In the genomic region with DNA sequence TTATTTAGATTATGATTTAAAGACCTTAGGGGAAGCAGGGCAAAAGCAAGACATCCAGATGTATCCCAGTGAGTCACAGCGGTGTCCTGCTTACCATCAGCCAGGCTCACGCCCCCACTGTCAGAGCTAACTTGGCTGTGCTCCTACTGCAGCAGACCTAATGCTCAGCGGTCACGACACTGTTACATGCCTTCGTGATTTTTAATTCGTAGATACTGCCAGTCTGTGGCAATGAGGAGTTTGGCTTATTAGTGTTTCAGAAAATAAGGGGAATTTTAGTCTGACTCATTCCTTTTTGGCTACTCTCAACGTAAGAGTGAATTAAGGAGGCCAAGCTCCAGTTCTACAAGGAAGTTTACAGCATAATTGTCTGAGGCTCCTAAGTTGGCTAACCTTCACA, we compare ENCODE assay signal across 11 cellular contexts. TPM values are rescaled to one million over a fixed set of nuclear protein-coding genes. Genes with fewer than 3 reads are reported as not detected.
A peak's percentile ranks its signal among the peaks of the same experiment; 100 is the strongest.
DNase-seq lines count a peak whose midpoint lies in the region; ATAC-seq and TF ChIP-seq lines count a peak whose summit lies in the region.
"Had no signal": no experiment of that assay in that cellular context is flagged by ENCODE, and none has a peak within 500 bp of the region (broad histone marks: within the 10 kb centered on the region; RNA-seq: fewer than 3 reads in every experiment).

No MANE protein-coding gene starts in this region.

- H3K4ac ChIP-seq in H9 (ENCODE audit: low read depth, low read length): no peak overlapping the region

- no peak overlapping the region for H3K27ac Mint-ChIP-seq in H9
- no peak overlapping the region for H3K27ac Mint-ChIP-seq in activated CD4-positive, alpha-beta T cell treated with anti-CD3 and anti-CD28 coated beads, Interleukin-2, amount 10 ng/mL, durations not matched to agents 7 days and 5 days

- WGBS in heart left ventricle, 4 donors: 24 to 46% (median 29%) methylated on average over 7 of the region's 7 CpGs
- WGBS in smooth muscle cell (ENCODE audit: low lambda C conversion rate): 12% methylated on average over 7 of the region's 7 CpGs
- no CpG with 5 or more reads among the region's 7 CpGs for WGBS in H9 (ENCODE audit: extremely low coverage, insufficient read length, low lambda C conversion rate)

- POLR2A ChIA-PET in activated CD4-positive, alpha-beta T cell treated with anti-CD3 and anti-CD28 coated beads, Interleukin-2, amount 10 ng/mL, durations not matched to agents 7 days and 5 days (lab: Charles Lee): no interaction called here

- no peak overlapping the region for H2BK5ac ChIP-seq in H9 (ENCODE audit: insufficient read length, low read length)

- no peak overlapping the region for H3K4me3 Mint-ChIP-seq in H9
- H3K4me3 Mint-ChIP-seq in activated CD4-positive, alpha-beta T cell treated with anti-CD3 and anti-CD28 coated beads, Interleukin-2, amount 10 ng/mL, durations not matched to agents 7 days and 5 days: no peak overlapping the region
- H3K4me3 Mint-ChIP-seq: neural crest cell had no signal

- H3K23ac ChIP-seq in H9 (ENCODE audit: insufficient read length, low read depth, low read length): no peak overlapping the region

- TF ChIP-seq CTCF in heart left ventricle (IDR thresholded peaks at IDR 0.05) (no peak), smooth muscle cell (IDR thresholded peaks at IDR 0.05; ENCODE audit: borderline replicate concordance, insufficient read depth, poor library complexity, severe bottlenecking) (no peak), H9 (conservative IDR thresholded peaks at IDR 0.05) (no peak)

- H2BK120ac ChIP-seq in H9 (ENCODE audit: low read depth, low read length, poor library complexity, severe bottlenecking): no peak overlapping the region

- CTCF ChIA-PET in activated CD4-positive, alpha-beta T cell treated with anti-CD3 and anti-CD28 coated beads, Interleukin-2, amount 10 ng/mL, durations not matched to agents 7 days and 5 days (lab: Charles Lee): no interaction called here

- peak; percentile 73 to 100 (median 92) for ATAC-seq in heart left ventricle
- ATAC-seq: activated CD4-positive, CD25-positive, alpha-beta regulatory T cell treated with anti-CD3 and anti-CD28 coated beads, Interleukin-2, amount 50 U/mL, for 24 hours had no signal

- H2AK5ac ChIP-seq in H9 (ENCODE audit: insufficient read length, low read length): no peak overlapping the region

- H3K18ac ChIP-seq in H9 (ENCODE audit: insufficient read length, low read depth, low read length): no peak overlapping the region

- H3K27ac ChIP-seq in heart left ventricle (peak overlapping the region in 2 of 12 donors; percentile 28), smooth muscle cell (ENCODE audit: low read depth) (peak overlapping the region; percentile 77), H9 (ENCODE audit: insufficient read length, low read depth, low read length) (no peak overlapping the region)

- H3K27me3 ChIP-seq in adipocyte (replicated peaks; ENCODE audit: control insufficient read depth, insufficient read depth, low read length) (no peaks in the 10 kb centered on the region), heart left ventricle (no peaks in the 10 kb centered on the region), smooth muscle cell (ENCODE audit: low read depth) (peaks cover 4% of the 10 kb centered on the region), H9 (ENCODE audit: insufficient read depth, low read length) (no peaks in the 10 kb centered on the region)

- H3K23me2 ChIP-seq in H9 (ENCODE audit: insufficient read length, low read depth, low read length, poor library complexity, severe bottlenecking): no peaks in the 10 kb centered on the region

- no peaks in the 10 kb centered on the region; a peak in 1 of 5 replicates for H3K9me3 Mint-ChIP-seq in H9
- no peaks in the 10 kb centered on the region for H3K9me3 Mint-ChIP-seq in activated CD4-positive, alpha-beta T cell treated with anti-CD3 and anti-CD28 coated beads, Interleukin-2, amount 10 ng/mL, durations not matched to agents 7 days and 5 days
- H3K9me3 Mint-ChIP-seq: neural crest cell had no signal

- no peaks in the 10 kb centered on the region for H3K79me2 ChIP-seq in smooth muscle cell (ENCODE audit: low read depth)
- H3K79me2 ChIP-seq in H9 (ENCODE audit: insufficient read depth, low read length): no peaks in the 10 kb centered on the region

- H3K9me3 ChIP-seq in adipocyte (ENCODE audit: control insufficient read depth, low read length) (no peaks in the 10 kb centered on the region), heart left ventricle (peaks cover 0 to 6% (median 0%) of the 10 kb centered on the region in 12 donors), smooth muscle cell (replicated peaks; ENCODE audit: low read depth) (no peaks in the 10 kb centered on the region), H9 (ENCODE audit: control insufficient read depth, low read depth, low read length) (no peaks in the 10 kb centered on the region)

- no peak overlapping the region for H3K4me2 ChIP-seq in smooth muscle cell
- H3K4me2 ChIP-seq in H9 (ENCODE audit: insufficient read depth, insufficient read length, low read length): no peak overlapping the region

- no peak overlapping the region for H3K14ac ChIP-seq in H9 (ENCODE audit: insufficient read depth, low read length)

- no peak overlapping the region for H3K56ac ChIP-seq in H9 (ENCODE audit: insufficient read length, low read depth, low read length)

- H4K20me1 ChIP-seq in smooth muscle cell (ENCODE audit: low read depth): no peaks in the 10 kb centered on the region
- no peaks in the 10 kb centered on the region for H4K20me1 ChIP-seq in H9 (ENCODE audit: control insufficient read depth, insufficient read depth, insufficient read length)

- H2AFZ ChIP-seq in smooth muscle cell (ENCODE audit: low read depth) (no peak overlapping the region), H9 (ENCODE audit: low read length) (no peak overlapping the region)

- H3K36me3 Mint-ChIP-seq in H9 (ENCODE audit: insufficient read depth in 1 of 3, low read depth in 3 of 3): no peaks in the 10 kb centered on the region
- H3K36me3 Mint-ChIP-seq in activated CD4-positive, alpha-beta T cell treated with anti-CD3 and anti-CD28 coated beads, Interleukin-2, amount 10 ng/mL, durations not matched to agents 7 days and 5 days (ENCODE audit: low read depth): no peaks in the 10 kb centered on the region

- peaks cover 16% of the 10 kb centered on the region for H3K27me3 Mint-ChIP-seq in H9 (ENCODE audit: low read depth)
- H3K27me3 Mint-ChIP-seq in activated CD4-positive, alpha-beta T cell treated with anti-CD3 and anti-CD28 coated beads, Interleukin-2, amount 10 ng/mL, durations not matched to agents 7 days and 5 days: peaks cover 19% of the 10 kb centered on the region

- H3K4me3 ChIP-seq in adipocyte (ENCODE audit: low read length) (peak overlapping the region; percentile 62), heart left ventricle (no peak overlapping the region), smooth muscle cell (no peak overlapping the region)

- no peak overlapping the region for H4K5ac ChIP-seq in H9 (ENCODE audit: insufficient read length, low read depth, low read length)

- peaks cover 16% of the 10 kb centered on the region for H3K4me1 ChIP-seq in adipocyte (ENCODE audit: control insufficient read depth, insufficient read depth, low read length)
- H3K4me1 ChIP-seq in heart left ventricle: peaks cover 0 to 9% (median 0%) of the 10 kb centered on the region in 12 donors
- peaks cover 6% of the 10 kb centered on the region for H3K4me1 ChIP-seq in smooth muscle cell (ENCODE audit: low read depth)
- no peaks in the 10 kb centered on the region for H3K4me1 ChIP-seq in H9 (ENCODE audit: insufficient read depth, low read length)

- peaks cover 6% of the 10 kb centered on the region for H3F3A ChIP-seq in smooth muscle cell (ENCODE audit: low read depth)

- DNase-seq in GM04504 (ENCODE audit: low read depth) (peak; percentile 96), adipocyte (ENCODE audit: low read depth) (peak; percentile 96), heart left ventricle (peak in 4 of 5 donors; percentile 40 to 77 (median 62)), smooth muscle cell (lab: John Stamatoyannopoulos, UW; ENCODE audit: unreplicated experiment) (peak; percentile 42), H9 (no peak), NCI-H187 treated with DMSO at 0.1 percent for 48 hours (lab: John Stamatoyannopoulos, UW) (no peak)
- no peak for DNase-seq in stimulated activated naive CD4-positive, alpha-beta T cell treated with Interleukin-2 at 50 U/mL for 16 hours (lab: John Stamatoyannopoulos, UW)
- no peak for DNase-seq in activated CD4-positive, alpha-beta T cell treated with anti-CD3 and anti-CD28 coated beads, Interleukin-2, amount 10 ng/mL, durations not matched to agents 7 days and 5 days
- DNase-seq: GDM1 had no signal

- H3K79me1 ChIP-seq in H9 (ENCODE audit: insufficient read depth, low read depth, low read length, poor library complexity, severe bottlenecking): no peaks in the 10 kb centered on the region

- H2BK15ac ChIP-seq in H9 (ENCODE audit: low read depth, low read length): no peak overlapping the region

- H4K8ac ChIP-seq in H9 (replicated peaks; ENCODE audit: insufficient read length, low read depth, low read length): no peak overlapping the region

- H2BK12ac ChIP-seq in H9 (ENCODE audit: insufficient read length, low read depth, low read length): no peak overlapping the region

- H3K4me1 Mint-ChIP-seq in H9: no peaks in the 10 kb centered on the region
- H3K4me1 Mint-ChIP-seq in activated CD4-positive, alpha-beta T cell treated with anti-CD3 and anti-CD28 coated beads, Interleukin-2, amount 10 ng/mL, durations not matched to agents 7 days and 5 days: no peaks in the 10 kb centered on the region
- H3K4me1 Mint-ChIP-seq: neural crest cell had no signal

- TF ChIP-seq POLR2A in heart left ventricle (IDR thresholded peaks at IDR 0.05): no peak

- intact Hi-C loops in heart left ventricle (cut with DNase I): no loop called here

- no peak overlapping the region for H4K91ac ChIP-seq in H9 (ENCODE audit: insufficient read length, low read depth, low read length)

- H3K36me3 ChIP-seq in adipocyte (ENCODE audit: control insufficient read depth, insufficient read depth, low read length, severe bottlenecking) (no peaks in the 10 kb centered on the region), heart left ventricle (no peaks in the 10 kb centered on the region), smooth muscle cell (ENCODE audit: low read depth) (no peaks in the 10 kb centered on the region)

- no peak overlapping the region for H3T11ph ChIP-seq in H9 (ENCODE audit: low read length)

- no peak overlapping the region for H2BK20ac ChIP-seq in H9 (ENCODE audit: low read depth, low read length, poor library complexity, severe bottlenecking)

- H3K9ac ChIP-seq in adipocyte (ENCODE audit: low read length): no peak overlapping the region
- H3K9ac ChIP-seq in smooth muscle cell (ENCODE audit: low read depth): no peak overlapping the region
- no peak overlapping the region for H3K9ac ChIP-seq in H9 (ENCODE audit: extremely low read depth, insufficient read length, low read length)

RNA-seq across cellular contexts. Expression of a gene that starts 22.7 kb away (rescaled TPM):
- total RNA-seq in heart left ventricle (1 to 10 TPM in 8 of 9 donors, under 1 TPM in 1; 0.89 to 2.3 (median 1.6) TPM), smooth muscle cell (1.6 and 2.9 TPM in 2 replicates), H9 (2021) (0.20 and 0.31 TPM in 2 replicates)
- polyA plus RNA-seq in heart left ventricle (under 1 TPM; 0.53 to 0.65 TPM), smooth muscle cell (0.59 and 0.80 TPM in 2 replicates)
- under 1 TPM; 0.15 to 0.20 TPM for total RNA-seq in activated CD4-positive, alpha-beta T cell treated with anti-CD3 and anti-CD28 coated beads, Interleukin-2, amount 10 ng/mL, durations not matched to agents 7 days and 5 days

Comparison
In these comparisons a context has a peak if more than half of its experiments do, and no peak if none do; other contexts are left out.
1. DNase-seq: peak in GM04504 (single experiment), adipocyte (single experiment), heart left ventricle (4 of 5) and smooth muscle cell (single experiment); none in H9 (single experiment), stimulated activated naive CD4-positive, alpha-beta T cell treated with Interleukin-2 at 50 U/mL for 16 hours (single experiment), NCI-H187 treated with DMSO at 0.1 percent for 48 hours (single experiment) and activated CD4-positive, alpha-beta T cell treated with anti-CD3 and anti-CD28 coated beads, Interleukin-2, amount 10 ng/mL, durations not matched to agents 7 days and 5 days (single experiment).